9 cellular contexts compared by ENCODE assay signal in genomic region chr14:100025111-100025510, GRCh38. TPM values are rescaled to one million over a fixed set of nuclear protein-coding genes. Genes with fewer than 3 reads are reported as not detected.
DNase-seq lines count a peak whose midpoint lies in the region; ATAC-seq and TF ChIP-seq lines count a peak whose summit lies in the region.
"Had no signal": no experiment of that assay in that cellular context is flagged by ENCODE, and none has a peak within 500 bp of the region (broad histone marks: within the 10 kb centered on the region; RNA-seq: fewer than 3 reads in every experiment).

No MANE protein-coding gene starts in this region.

- H3K27me3 ChIP-seq in BE2C: no peaks in the 10 kb centered on the region
- H3K27me3 ChIP-seq: heart left ventricle had no signal

- peak overlapping the region; percentile 19 for H3K27ac Mint-ChIP-seq in activated naive CD4-positive, alpha-beta T cell treated with anti-CD3 and anti-CD28 coated beads, Interleukin-2, amount 50 U/mL, for 24 hours

- no peaks in the 10 kb centered on the region for H3K27me3 Mint-ChIP-seq in activated naive CD4-positive, alpha-beta T cell treated with anti-CD3 and anti-CD28 coated beads, Interleukin-2, amount 50 U/mL, for 24 hours

- no peaks in the 10 kb centered on the region for H3K36me3 ChIP-seq in BE2C
- H3K36me3 ChIP-seq: heart left ventricle had no signal

- no peak overlapping the region for H3K4me3 Mint-ChIP-seq in activated naive CD4-positive, alpha-beta T cell treated with anti-CD3 and anti-CD28 coated beads, Interleukin-2, amount 50 U/mL, for 24 hours

- peaks cover 10% of the 10 kb centered on the region for H3K4me1 Mint-ChIP-seq in activated naive CD4-positive, alpha-beta T cell treated with anti-CD3 and anti-CD28 coated beads, Interleukin-2, amount 50 U/mL, for 24 hours

- peak; percentile 90 for ATAC-seq in GM19351 (IDR thresholded peaks at IDR 0.05; ENCODE audit: unreplicated experiment)
- ATAC-seq in GM18867 (IDR thresholded peaks at IDR 0.05; ENCODE audit: unreplicated experiment): no peak

- H3K9me3 ChIP-seq in BE2C: no peaks in the 10 kb centered on the region
- H3K9me3 ChIP-seq: heart left ventricle had no signal

- no peaks in the 10 kb centered on the region for H3K36me3 Mint-ChIP-seq in activated naive CD4-positive, alpha-beta T cell treated with anti-CD3 and anti-CD28 coated beads, Interleukin-2, amount 50 U/mL, for 24 hours

- peak; percentile 84 for DNase-seq in BE2C
- peak; percentile 86 for DNase-seq in NB4 (ENCODE audit: low read depth)
- DNase-seq in kidney tubule cell (ENCODE audit: low spot score): peak; percentile 58
- DNase-seq in effector CD4-positive, alpha-beta T cell: no peak
- DNase-seq in NCI-H446 (lab: John Stamatoyannopoulos, UW): no peak
- DNase-seq: heart left ventricle had no signal

- H3K4me3 ChIP-seq in BE2C (ENCODE audit: low read depth, low read length): no peak overlapping the region
- no peak overlapping the region for H3K4me3 ChIP-seq in NB4 (ENCODE audit: low read depth, low read length)
- H3K4me3 ChIP-seq: heart left ventricle had no signal

- TF ChIP-seq CTCF in BE2C (IDR thresholded peaks at IDR 0.05; ENCODE audit: low read depth, low read length) (peak; percentile 73), NB4 (IDR thresholded peaks at IDR 0.05; ENCODE audit: low read depth, low read length) (peak; percentile 51)

- no peak for TF ChIP-seq POLR2A in NB4 (IDR thresholded peaks at IDR 0.05; ENCODE audit: extremely low read depth, insufficient read length)

- H3K4me1 ChIP-seq in BE2C: peaks cover 30% of the 10 kb centered on the region

- no peaks in the 10 kb centered on the region for H3K9me3 Mint-ChIP-seq in activated naive CD4-positive, alpha-beta T cell treated with anti-CD3 and anti-CD28 coated beads, Interleukin-2, amount 50 U/mL, for 24 hours

RNA-seq across cellular contexts. Expression of gene EVL, which starts 40.1 kb away (rescaled TPM):
- polyA plus RNA-seq in BE2C (2012; ENCODE audit: insufficient read depth, insufficient read length, low read depth): 190 TPM

Comparison
In these comparisons a context has a peak if more than half of its experiments do, and no peak if none do; other contexts are left out.
1. DNase-seq: peak in BE2C (single experiment), NB4 (single experiment) and kidney tubule cell (single experiment); none in effector CD4-positive, alpha-beta T cell (single experiment) and NCI-H446 (0 of 2).